Comparison of ENCODE assay signal across 20 cellular contexts in genomic region chr16:85194528-85195270, GRCh38.
"Had no signal": no experiment of that assay in that cellular context is flagged by ENCODE, and none has a peak within 500 bp of the region (broad histone marks: within the 10 kb centered on the region; RNA-seq: fewer than 3 reads in every experiment).

No MANE protein-coding gene starts in this region.

- H3K36me3 ChIP-seq: breast epithelium, esophagus squamous epithelium, gastrocnemius medialis, thoracic aorta, upper lobe of right lung had no signal

- H3K27me3 ChIP-seq: breast epithelium, dorsolateral prefrontal cortex, gastrocnemius medialis, upper lobe of right lung had no signal

- H2AFZ ChIP-seq: parathyroid adenoma had no signal

- DNase-seq: activated CD8-positive, alpha-beta memory T cell treated with anti-CD3 and anti-CD28 coated beads, Interleukin-2, amount 50 U/mL, for 4 hours; activated T-cell treated with anti-CD3 and anti-CD28 coated beads, Interleukin-2, amount 50 U/mL, for 24 hours; dorsolateral prefrontal cortex; effector memory CD8-positive, alpha-beta T cell; esophagus squamous epithelium; gastrocnemius medialis; kidney; naive thymus-derived CD8-positive, alpha-beta T cell; stimulated activated CD4-positive, alpha-beta T cell treated with anti-CD3 and anti-CD28 coated beads, Interleukin-4, amount 100 ng/mL, for 1 hour; stimulated activated naive CD4-positive, alpha-beta T cell treated with Interleukin-2 at 50 U/mL for 16 hours; T1000; upper lobe of right lung had no signal

- H3K4me1 ChIP-seq: breast epithelium, parathyroid adenoma had no signal

- H3K27me3 Mint-ChIP-seq: activated T-cell treated with anti-CD3 and anti-CD28 coated beads, Interleukin-2, amount 50 U/mL, for 24 hours had no signal

- H3K9me3 Mint-ChIP-seq: activated naive CD4-positive, alpha-beta T cell treated with anti-CD3 and anti-CD28 coated beads, Interleukin-2, amount 50 U/mL, for 72 hours; activated T-helper 17 cell treated with anti-CD3 and anti-CD28 coated beads, Interleukin-2, amount 50 U/mL, for 72 hours had no signal

- H3K27ac ChIP-seq: dorsolateral prefrontal cortex, gastrocnemius medialis, parathyroid adenoma, thoracic aorta, upper lobe of right lung had no signal

- ATAC-seq: activated naive CD4-positive, alpha-beta T cell treated with anti-CD3 and anti-CD28 coated beads, Interleukin-2, amount 50 U/mL, for 72 hours; activated T-helper 17 cell treated with anti-CD3 and anti-CD28 coated beads, Interleukin-2, amount 50 U/mL, for 72 hours; effector memory CD8-positive, alpha-beta T cell; gastrocnemius medialis; naive thymus-derived CD8-positive, alpha-beta T cell; upper lobe of right lung; WTC11 had no signal

- H3K27ac Mint-ChIP-seq: activated T-cell treated with anti-CD3 and anti-CD28 coated beads, Interleukin-2, amount 50 U/mL, for 24 hours; activated T-helper 17 cell treated with anti-CD3 and anti-CD28 coated beads, Interleukin-2, amount 50 U/mL, for 72 hours; effector memory CD8-positive, alpha-beta T cell; naive thymus-derived CD8-positive, alpha-beta T cell; WTC11 had no signal

- H3K9me3 ChIP-seq: breast epithelium, gastrocnemius medialis, upper lobe of right lung had no signal

- H3K4me1 Mint-ChIP-seq: activated T-helper 17 cell treated with anti-CD3 and anti-CD28 coated beads, Interleukin-2, amount 50 U/mL, for 72 hours; central memory CD8-positive, alpha-beta T cell; naive thymus-derived CD8-positive, alpha-beta T cell had no signal

- H3K4me3 ChIP-seq: breast epithelium, dorsolateral prefrontal cortex, esophagus squamous epithelium, gastrocnemius medialis, lung, thoracic aorta, upper lobe of right lung had no signal

- H3K4me3 Mint-ChIP-seq: activated T-cell treated with anti-CD3 and anti-CD28 coated beads, Interleukin-2, amount 50 U/mL, for 24 hours; activated T-helper 17 cell treated with anti-CD3 and anti-CD28 coated beads, Interleukin-2, amount 50 U/mL, for 72 hours; central memory CD8-positive, alpha-beta T cell; effector memory CD8-positive, alpha-beta T cell; naive thymus-derived CD8-positive, alpha-beta T cell; WTC11 had no signal

- H3K36me3 Mint-ChIP-seq: activated naive CD4-positive, alpha-beta T cell treated with anti-CD3 and anti-CD28 coated beads, Interleukin-2, amount 50 U/mL, for 72 hours had no signal
